8 cellular contexts compared by ENCODE assay signal in genomic region chr11:63769044-63769718, GRCh38. TPM values are rescaled to one million over a fixed set of nuclear protein-coding genes. Genes with fewer than 3 reads are reported as not detected.
A peak's percentile ranks its signal among the peaks of the same experiment; 100 is the strongest.
DNase-seq lines count a peak whose midpoint lies in the region; ATAC-seq and TF ChIP-seq lines count a peak whose summit lies in the region.

No MANE protein-coding gene starts in this region.

- 0 out of 2 replicates have a peak, but pooled peaks cover 15% of the 10 kb centered on the region for H3K79me2 ChIP-seq in SU-DHL-6 (ENCODE audit: insufficient read depth, low read length)

- TF ChIP-seq EP300 in stomach (IDR thresholded peaks at IDR 0.05), result no peak

- WGBS in stomach, 5 donors, result 0 to 1% (median 0%) methylated on average over 10 to 82 of the region's 82 CpGs

- H4K20me1 ChIP-seq in SU-DHL-6 (ENCODE audit: low read depth, low read length), result no peaks in the 10 kb centered on the region

- no peaks in the 10 kb centered on the region for H3F3A ChIP-seq in SU-DHL-6 (ENCODE audit: insufficient read depth)

- H3K4me2 ChIP-seq in SU-DHL-6 (ENCODE audit: low read depth, low read length, poor library complexity, severe bottlenecking), result peak overlapping the region; percentile 67

- peak overlapping the region; percentile 95 for H2AFZ ChIP-seq in SU-DHL-6 (ENCODE audit: low read depth, low read length, severe bottlenecking)

- no peak for TF ChIP-seq POLR2A in stomach (IDR thresholded peaks at IDR 0.05)

- H3K27ac ChIP-seq in SU-DHL-6 (ENCODE audit: low read depth, low read length) (no peak overlapping the region), lower lobe of right lung (peak overlapping the region; percentile 72), stomach (peak overlapping the region; percentile 58 to 87 (median 72))

- peak overlapping the region; percentile 73 for H3K4me3 ChIP-seq in SU-DHL-6 (ENCODE audit: insufficient read depth, low read length, poor library complexity, severe bottlenecking)
- H3K4me3 ChIP-seq in choroid plexus epithelial cell (ENCODE audit: low read depth, low read length), result peak overlapping the region; percentile 65
- peak overlapping the region; percentile 80 for H3K4me3 ChIP-seq in lower lobe of right lung
- peak overlapping the region; percentile 83 to 92 (median 88) for H3K4me3 ChIP-seq in stomach

- H3K4me1 ChIP-seq in lower lobe of right lung (peaks cover 15% of the 10 kb centered on the region), stomach (peaks cover 34 to 50% (median 46%) of the 10 kb centered on the region in 4 donors)

- intact Hi-C loops in lower lobe of right lung (cut with DNase I) (no loop called here), stomach (cut with DNase I; ENCODE audit: low total_unique reads) (no loop called here)

- no peaks in the 10 kb centered on the region for H3K27me3 ChIP-seq in SU-DHL-6 (ENCODE audit: low read length)
- H3K27me3 ChIP-seq in lower lobe of right lung (ENCODE audit: low read depth), result no peaks in the 10 kb centered on the region
- peaks cover 0 to 17% (median 6%) of the 10 kb centered on the region in 3 donors for H3K27me3 ChIP-seq in stomach

- TF ChIP-seq CTCF in SU-DHL-6 (IDR thresholded peaks at IDR 0.05; ENCODE audit: insufficient read depth, low read length, poor library complexity, severe bottlenecking), result no peak
- no peak for TF ChIP-seq CTCF in choroid plexus epithelial cell (conservative IDR thresholded peaks at IDR 0.05; ENCODE audit: low read depth, low read length)
- no peak for TF ChIP-seq CTCF in lower lobe of right lung (IDR thresholded peaks at IDR 0.05)
- no peak for TF ChIP-seq CTCF in stomach (IDR thresholded peaks at IDR 0.05)

- DNase-seq in NCI-H1417 (lab: John Stamatoyannopoulos, UW) (peak; percentile 34 to 88 (median 77)), NCI-H1417 treated with DMSO at 0.1 percent for 48 hours (lab: John Stamatoyannopoulos, UW) (no peak), choroid plexus epithelial cell (ENCODE audit: low read depth) (peak; percentile 24), lower lobe of right lung (peak; percentile 52), stomach (no peak), NCI-H526 treated with DMSO at 0.1 percent for 48 hours (lab: John Stamatoyannopoulos, UW) (no peak)

- ATAC-seq in HG02759 (IDR thresholded peaks at IDR 0.05; ENCODE audit: unreplicated experiment) (peak; percentile 51), lower lobe of right lung (peak; percentile 52 to 58)

- H3K36me3 ChIP-seq in SU-DHL-6 (ENCODE audit: low read length) (no peaks in the 10 kb centered on the region), lower lobe of right lung (no peaks in the 10 kb centered on the region), stomach (no peaks in the 10 kb centered on the region)

- H3K9me3 ChIP-seq in SU-DHL-6 (ENCODE audit: insufficient read depth, low read length) (no peaks in the 10 kb centered on the region), lower lobe of right lung (no peaks in the 10 kb centered on the region), stomach (no peaks in the 10 kb centered on the region)

- H3K9ac ChIP-seq in SU-DHL-6 (ENCODE audit: low read length), result peak overlapping the region; percentile 72

- H3K9me2 ChIP-seq in SU-DHL-6 (replicated peaks; ENCODE audit: insufficient read depth, low read length), result no peaks in the 10 kb centered on the region

RNA-seq across cellular contexts. Expression of gene ZFTA, which starts 0.6 kb away (rescaled TPM):
- total RNA-seq in lower lobe of right lung, result 9.3 TPM
- 10 to 100 TPM in 2 of 5 donors, 1 to 10 TPM in 3; 1.8 to 16.8 (median 8.8) TPM for total RNA-seq in stomach
- 1 to 10 TPM; 4.4 to 6.9 (median 4.8) TPM for polyA plus RNA-seq in stomach

RNA-seq across cellular contexts. Expression of gene SPINDOC, which starts 44.1 kb away (rescaled TPM):
- total RNA-seq in lower lobe of right lung, result 21.7 TPM
- 10 to 100 TPM in 1 of 5 donors, 1 to 10 TPM in 3, under 1 TPM in 1; 0.45 to 13.6 (median 5.7) TPM for total RNA-seq in stomach
- 10 to 100 TPM in 1 of 3 donors, 1 to 10 TPM in 2; 4.6 to 12.1 (median 5.8) TPM for polyA plus RNA-seq in stomach

Comparison
In these comparisons a context has a peak if more than half of its experiments do, and no peak if none do; other contexts are left out.
1. DNase-seq: peak in NCI-H1417 (3 of 3), choroid plexus epithelial cell (single experiment) and lower lobe of right lung (single experiment); none in NCI-H1417 treated with DMSO at 0.1 percent for 48 hours (single experiment), stomach (single experiment) and NCI-H526 treated with DMSO at 0.1 percent for 48 hours (single experiment).
2. Peak in every context shown above with its lines, with median percentiles within 50 percentile points of each other: H3K4me3 ChIP-seq.